Comparison of ENCODE assay signal across 19 cellular contexts in genomic region chr22:38074181-38075104, GRCh38. TPM values are rescaled to one million over a fixed set of nuclear protein-coding genes. Genes with fewer than 3 reads are reported as not detected.
A peak's percentile ranks its signal among the peaks of the same experiment; 100 is the strongest.
DNase-seq lines count a peak whose midpoint lies in the region; ATAC-seq and TF ChIP-seq lines count a peak whose summit lies in the region.
"Had no signal": no experiment of that assay in that cellular context is flagged by ENCODE, and none has a peak within 500 bp of the region (broad histone marks: within the 10 kb centered on the region; RNA-seq: fewer than 3 reads in every experiment).

No MANE protein-coding gene starts in this region.

- TF ChIP-seq POLR2A in lower leg skin (IDR thresholded peaks at IDR 0.05), result no peak
- TF ChIP-seq POLR2A in adrenal gland (IDR thresholded peaks at IDR 0.05), result no peak

- peaks cover 13% of the 10 kb centered on the region for H3K36me3 Mint-ChIP-seq in mesothelial cell of epicardium
- H3K36me3 Mint-ChIP-seq: natural killer cell treated with Interleukin-12 subunit alpha and Interleukin-12 subunit beta and Interleukin-15 and Interleukin-18, amount 100 ng/mL, for 72 hours had no signal

- H3K4me3 ChIP-seq in right atrium auricular region (no peak overlapping the region), fibroblast of mammary gland (ENCODE audit: control insufficient read depth, low read depth, low read length) (no peak overlapping the region), lower leg skin (ENCODE audit: low read depth, poor library complexity, severe bottlenecking) (no peak overlapping the region), adrenal gland (no peak overlapping the region)
- H3K4me3 ChIP-seq: body of pancreas, spleen, thyroid gland had no signal

- peak in 1 of 2 donors; percentile 33 for TF ChIP-seq CTCF in right atrium auricular region (IDR thresholded peaks at IDR 0.05)
- peak; percentile 20 for TF ChIP-seq CTCF in fibroblast of mammary gland (conservative IDR thresholded peaks at IDR 0.05; ENCODE audit: control insufficient read depth, insufficient read depth, low read depth, low read length)
- peak; percentile 25 for TF ChIP-seq CTCF in mesothelial cell of epicardium (IDR thresholded peaks at IDR 0.05; ENCODE audit: unreplicated experiment)
- TF ChIP-seq CTCF in lower leg skin (IDR thresholded peaks at IDR 0.05), result no peak
- TF ChIP-seq CTCF in adrenal gland (IDR thresholded peaks at IDR 0.05), result peak in 1 of 6 experiments; percentile 10

- no peak overlapping the region for H3K27ac Mint-ChIP-seq in mesothelial cell of epicardium
- H3K27ac Mint-ChIP-seq: activated T-helper 1 cell treated with anti-CD3 and anti-CD28 coated beads, Interleukin-12 subunit alpha, Interleukin-12 subunit beta, Interleukin-2, Interleukin-4 antibody, amounts not matched to agents 30 ng/mL and 10 ng/mL and 1 ng/mL, durations not matched to agents 14 hours and 24 hours and 36 hours; natural killer cell treated with Interleukin-12 subunit alpha and Interleukin-12 subunit beta and Interleukin-15 and Interleukin-18, amount 100 ng/mL, for 72 hours had no signal

- ATAC-seq in Right ventricle myocardium superior (ENCODE audit: poor library complexity) (no peak), GM21825 (IDR thresholded peaks at IDR 0.05; ENCODE audit: unreplicated experiment) (no peak), HG02973 (IDR thresholded peaks at IDR 0.05; ENCODE audit: unreplicated experiment) (no peak)
- ATAC-seq: body of pancreas; natural killer cell treated with Interleukin-12 subunit alpha and Interleukin-12 subunit beta and Interleukin-15 and Interleukin-18, amount 100 ng/mL, for 72 hours had no signal

- H3K27me3 Mint-ChIP-seq in mesothelial cell of epicardium (ENCODE audit: low read depth), result no peaks in the 10 kb centered on the region
- H3K27me3 Mint-ChIP-seq: natural killer cell treated with Interleukin-12 subunit alpha and Interleukin-12 subunit beta and Interleukin-15 and Interleukin-18, amount 100 ng/mL, for 72 hours had no signal

- H3K4me1 ChIP-seq in right atrium auricular region, result peaks cover 0 to 16% of the 10 kb centered on the region in 2 donors
- no peaks in the 10 kb centered on the region for H3K4me1 ChIP-seq in adrenal gland (replicated peaks in 1 of 2)
- H3K4me1 ChIP-seq: body of pancreas, spleen, thyroid gland had no signal

- no peak overlapping the region for H3K4me3 Mint-ChIP-seq in mesothelial cell of epicardium
- H3K4me3 Mint-ChIP-seq: activated T-helper 1 cell treated with anti-CD3 and anti-CD28 coated beads, Interleukin-12 subunit alpha, Interleukin-12 subunit beta, Interleukin-2, Interleukin-4 antibody, amounts not matched to agents 30 ng/mL and 10 ng/mL and 1 ng/mL, durations not matched to agents 14 hours and 24 hours and 36 hours; natural killer cell treated with Interleukin-12 subunit alpha and Interleukin-12 subunit beta and Interleukin-15 and Interleukin-18, amount 100 ng/mL, for 72 hours had no signal

- no peaks in the 10 kb centered on the region for H3K9me3 ChIP-seq in right atrium auricular region
- H3K9me3 ChIP-seq in adrenal gland (replicated peaks in 1 of 3), result no peaks in the 10 kb centered on the region
- H3K9me3 ChIP-seq: body of pancreas, spleen, thyroid gland had no signal

- H3K36me3 ChIP-seq in right atrium auricular region (peaks cover 28% of the 10 kb centered on the region), adrenal gland (replicated peaks in 1 of 2) (peaks cover 0 to 35% of the 10 kb centered on the region in 2 donors)

- no peak overlapping the region for H3K27ac ChIP-seq in right atrium auricular region
- no peak overlapping the region for H3K27ac ChIP-seq in adrenal gland
- H3K27ac ChIP-seq: body of pancreas, HL-60, spleen, thyroid gland had no signal

- H3K27me3 ChIP-seq in right atrium auricular region (no peaks in the 10 kb centered on the region), adrenal gland (no peaks in the 10 kb centered on the region)
- H3K27me3 ChIP-seq: body of pancreas, spleen, thyroid gland had no signal

- intact Hi-C loops in Right ventricle myocardium superior (cut with DNase I), result no loop called here
- intact Hi-C loops in lower leg skin (cut with DNase I; ENCODE audit: low total_unique reads), result no loop called here
- intact Hi-C loops in adrenal gland (cut with DNase I), result no loop called here

- peak; percentile 52 for DNase-seq in Right ventricle myocardium superior
- DNase-seq in right atrium auricular region (ENCODE audit: low spot score), result no peak
- no peak for DNase-seq in fibroblast of mammary gland (ENCODE audit: low read depth)
- no peak for DNase-seq in mesothelial cell of epicardium (ENCODE audit: low spot score in 2 of 2, unreplicated experiment in 2 of 2)
- no peak for DNase-seq in lower leg skin (ENCODE audit: low spot score in 2 of 2)
- no peak for DNase-seq in adrenal gland
- DNase-seq: body of pancreas, Calu3, erythroblast, NCI-H2171 treated with DMSO at 0.1 percent for 48 hours, thyroid gland had no signal

- H3K9me3 Mint-ChIP-seq in mesothelial cell of epicardium, result no peaks in the 10 kb centered on the region
- H3K9me3 Mint-ChIP-seq: activated T-helper 1 cell treated with anti-CD3 and anti-CD28 coated beads, Interleukin-12 subunit alpha, Interleukin-12 subunit beta, Interleukin-2, Interleukin-4 antibody, amounts not matched to agents 30 ng/mL and 10 ng/mL and 1 ng/mL, durations not matched to agents 14 hours and 24 hours and 36 hours; natural killer cell treated with Interleukin-12 subunit alpha and Interleukin-12 subunit beta and Interleukin-15 and Interleukin-18, amount 100 ng/mL, for 72 hours had no signal

- 75 to 87% methylated on average over 40 to 46 of the region's 47 CpGs for WGBS in lower leg skin, 2 donors
- 87 to 92% (median 90%) methylated on average over 21 to 47 of the region's 47 CpGs for WGBS in adrenal gland, 4 donors

- no peaks in the 10 kb centered on the region for H3K4me1 Mint-ChIP-seq in mesothelial cell of epicardium

RNA-seq across cellular contexts. Expression of gene SLC16A8, which starts 9.5 kb away (rescaled TPM):
- total RNA-seq in Right ventricle myocardium superior, result not detected
- total RNA-seq in right atrium auricular region, result under 1 TPM in 1 of 2 donors, not detected in 1; 0.28 TPM
- 0.14 to 0.60 TPM (median 0.18 TPM) in 3 replicates for total RNA-seq in mesothelial cell of epicardium
- total RNA-seq in lower leg skin, result under 1 TPM; 0.13 to 0.80 (median 0.33) TPM
- total RNA-seq in adrenal gland, result under 1 TPM in 5 of 8 donors, not detected in 3; 0.36 to 0.54 (median 0.52) TPM
- 1 to 10 TPM in 1 of 3 donors, under 1 TPM in 1, not detected in 1; 0.30 to 1.3 TPM for polyA plus RNA-seq in adrenal gland
- total RNA-seq: A172, body of pancreas, Calu3, M059J had no signal

RNA-seq across cellular contexts. Expression of gene PICK1, which starts 17.2 kb away (rescaled TPM):
- total RNA-seq in Right ventricle myocardium superior, result 20.4 TPM
- total RNA-seq in right atrium auricular region, result 10 to 100 TPM; 33.1 to 36.0 TPM
- total RNA-seq in mesothelial cell of epicardium, result 69.3 to 75.6 TPM (median 74.3 TPM) in 3 replicates
- 10 to 100 TPM; 35.9 to 67.6 (median 51.4) TPM for total RNA-seq in lower leg skin
- total RNA-seq in adrenal gland, result 10 to 100 TPM; 30.6 to 46.7 (median 39.0) TPM
- polyA plus RNA-seq in adrenal gland, result 10 to 100 TPM; 28.7 to 93.6 (median 45.2) TPM

RNA-seq across cellular contexts. Expression of gene BAIAP2L2, which starts 36.0 kb away (rescaled TPM):
- total RNA-seq in Right ventricle myocardium superior (0.24 TPM), right atrium auricular region (under 1 TPM in 1 of 2 donors, not detected in 1; 0.63 TPM), mesothelial cell of epicardium (1.6 to 1.9 TPM (median 1.7 TPM) in 3 replicates), lower leg skin (1 to 10 TPM; 1.3 to 2.3 (median 2.1) TPM), adrenal gland (1 to 10 TPM in 1 of 8 donors, under 1 TPM in 6, not detected in 1; 0.43 to 2.1 (median 0.55) TPM)
- 1 to 10 TPM in 2 of 3 donors, under 1 TPM in 1; 0.09 to 6.0 (median 4.6) TPM for polyA plus RNA-seq in adrenal gland
- total RNA-seq: A172, M059J had no signal

Comparison
In these comparisons a context has a peak if more than half of its experiments do, and no peak if none do; other contexts are left out.
1. CTCF ChIP-seq: peak in fibroblast of mammary gland (single experiment) and mesothelial cell of epicardium (single experiment); none in lower leg skin (0 of 3).